In the genomic region with DNA sequence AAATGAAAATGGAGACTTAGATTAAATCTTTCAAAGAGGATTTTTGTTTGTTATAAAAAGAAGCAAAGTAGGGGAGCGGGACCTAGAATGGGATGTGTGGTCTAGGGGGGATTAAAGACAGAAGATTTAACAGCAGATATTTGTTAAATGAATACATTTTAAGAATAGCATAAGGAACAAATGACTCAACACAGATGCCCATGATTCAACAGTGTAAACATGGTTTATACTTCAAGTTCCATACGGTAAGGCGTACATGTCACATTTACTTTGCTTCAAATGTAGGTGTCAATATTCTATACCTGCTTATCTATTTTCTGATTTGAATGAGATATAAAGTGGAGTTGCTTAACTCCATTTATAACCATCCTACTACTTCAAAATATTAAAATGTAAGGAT, we compare ENCODE assay signal across 12 cellular contexts. TPM values are rescaled to one million over a fixed set of nuclear protein-coding genes. Genes with fewer than 3 reads are reported as not detected.
A peak's percentile ranks its signal among the peaks of the same experiment; 100 is the strongest.
DNase-seq lines count a peak whose midpoint lies in the region; ATAC-seq, FAIRE-seq and TF ChIP-seq lines count a peak whose summit lies in the region.
"Had no signal": no experiment of that assay in that cellular context is flagged by ENCODE, and none has a peak within 500 bp of the region (broad histone marks: within the 10 kb centered on the region; RNA-seq: fewer than 3 reads in every experiment).

No MANE protein-coding gene starts in this region.

- H3K9me3 Mint-ChIP-seq in astrocyte (ENCODE audit: unreplicated experiment), result no peaks in the 10 kb centered on the region
- peaks cover 3% of the 10 kb centered on the region for H3K9me3 Mint-ChIP-seq in mesothelial cell of epicardium

- H3K4me3 ChIP-seq in right cardiac atrium (ENCODE audit: low read length) (peak overlapping the region; percentile 83), astrocyte (ENCODE audit: insufficient read depth, low read depth, low read length) (peak overlapping the region; percentile 90)

- no peak overlapping the region for H2AFZ ChIP-seq in astrocyte (ENCODE audit: low read depth, low read length)

- peak overlapping the region; percentile 94 for H3K4me2 ChIP-seq in astrocyte (ENCODE audit: low read length)

- H3K27ac Mint-ChIP-seq in astrocyte (ENCODE audit: unreplicated experiment) (no peak overlapping the region), mesothelial cell of epicardium (no peak overlapping the region)

- H3K9me3 ChIP-seq in right cardiac atrium (ENCODE audit: control insufficient read depth, low read length) (no peaks in the 10 kb centered on the region), astrocyte (ENCODE audit: insufficient read depth, low read depth, low read length) (no peaks in the 10 kb centered on the region)
- H3K9me3 ChIP-seq: BE2C had no signal

- H3K9ac ChIP-seq in astrocyte (ENCODE audit: low read length), result peak overlapping the region; percentile 94

- H3K4me1 ChIP-seq in right cardiac atrium (ENCODE audit: control insufficient read depth, insufficient read depth, low read length) (no peaks in the 10 kb centered on the region), astrocyte (ENCODE audit: insufficient read depth, low read length) (peaks cover 23% of the 10 kb centered on the region)
- H3K4me1 ChIP-seq: BE2C had no signal

- no peak for ATAC-seq in right cardiac atrium
- no peak for ATAC-seq in HG03520 (IDR thresholded peaks at IDR 0.05; ENCODE audit: unreplicated experiment)

- intact Hi-C loops in right cardiac atrium (cut with DNase I), result no loop called here
- intact Hi-C loops in cardiac septum (cut with DNase I), result no loop called here

- peaks cover 7% of the 10 kb centered on the region for H3K36me3 Mint-ChIP-seq in astrocyte (ENCODE audit: low read depth, unreplicated experiment)
- peaks cover 15% of the 10 kb centered on the region for H3K36me3 Mint-ChIP-seq in mesothelial cell of epicardium

- H3K4me3 Mint-ChIP-seq in astrocyte (ENCODE audit: unreplicated experiment) (peak overlapping the region; percentile 29), mesothelial cell of epicardium (peak overlapping the region; percentile 34)

- 94% methylated on average over 3 of the region's 3 CpGs for WGBS in right cardiac atrium

- peaks cover 20% of the 10 kb centered on the region for H4K20me1 ChIP-seq in astrocyte (ENCODE audit: insufficient read depth, low read length)

- no peak overlapping the region for H3K27ac ChIP-seq in right cardiac atrium (ENCODE audit: low read length)
- H3K27ac ChIP-seq in astrocyte (ENCODE audit: low read depth, low read length), result peak overlapping the region; percentile 89

- no peaks in the 10 kb centered on the region for H3K36me3 ChIP-seq in astrocyte (ENCODE audit: insufficient read depth, low read length)
- H3K36me3 ChIP-seq: BE2C had no signal

- H3K27me3 ChIP-seq in right cardiac atrium (ENCODE audit: control insufficient read depth, insufficient read depth), result no peaks in the 10 kb centered on the region
- H3K27me3 ChIP-seq in astrocyte (ENCODE audit: insufficient read depth, low read length), result no peaks in the 10 kb centered on the region
- H3K27me3 ChIP-seq: BE2C had no signal

- DNase-seq in right cardiac atrium (no peak), cardiac septum (ENCODE audit: low spot score) (no peak), astrocyte (ENCODE audit: low read depth) (peak; percentile 23), mesothelial cell of epicardium (ENCODE audit: low spot score in 2 of 2, unreplicated experiment in 2 of 2) (no peak), DMS153 treated with DMSO at 0.1 percent for 48 hours (lab: John Stamatoyannopoulos, UW; ENCODE audit: unreplicated experiment) (no peak), NCI-H2227 (lab: John Stamatoyannopoulos, UW; ENCODE audit: unreplicated experiment) (no peak), NCI-H526 (lab: John Stamatoyannopoulos, UW) (no peak)
- DNase-seq: activated CD4-positive, CD25-positive, alpha-beta regulatory T cell; BE2C; mesendoderm; NCI-H2107 had no signal

- FAIRE-seq in astrocyte (lab: Jason Lieb, UNC), result peak; percentile 13

- H3K4me1 Mint-ChIP-seq in astrocyte (ENCODE audit: low read depth, unreplicated experiment) (peaks cover 18% of the 10 kb centered on the region), mesothelial cell of epicardium (peaks cover 15% of the 10 kb centered on the region)

- no peaks in the 10 kb centered on the region for H3K27me3 Mint-ChIP-seq in astrocyte (ENCODE audit: low read depth, unreplicated experiment)
- no peaks in the 10 kb centered on the region for H3K27me3 Mint-ChIP-seq in mesothelial cell of epicardium (ENCODE audit: low read depth)

- TF ChIP-seq CTCF in astrocyte (IDR thresholded peaks at IDR 0.05; ENCODE audit: insufficient read depth, low read depth, low read length) (no peak), mesothelial cell of epicardium (IDR thresholded peaks at IDR 0.05; ENCODE audit: unreplicated experiment) (no peak)

- peaks cover 63% of the 10 kb centered on the region for H3K79me2 ChIP-seq in astrocyte (ENCODE audit: insufficient read depth, low read length)

RNA-seq across cellular contexts. Expression of a gene that starts 1.5 kb away (rescaled TPM):
- total RNA-seq in right cardiac atrium (1 to 10 TPM; 3.2 to 4.3 (median 3.7) TPM), cardiac septum (2.0 TPM), astrocyte (6.7 and 6.8 TPM in 2 replicates), mesothelial cell of epicardium (1.6 to 2.1 TPM (median 1.6 TPM) in 3 replicates)
- polyA plus RNA-seq in right cardiac atrium, result 1.5 TPM

RNA-seq across cellular contexts. Expression of a gene that starts 25.1 kb away (rescaled TPM):
- total RNA-seq in right cardiac atrium (100 to 1,000 TPM in 1 of 4 donors, 10 to 100 TPM in 3; 74.0 to 111 (median 83.2) TPM), cardiac septum (79.1 TPM), astrocyte (163 and 173 TPM in 2 replicates), mesothelial cell of epicardium (73.3 to 76.7 TPM (median 76.0 TPM) in 3 replicates)
- polyA plus RNA-seq in right cardiac atrium, result 38.9 TPM

RNA-seq across cellular contexts. Expression of a gene that starts 56.2 kb away (rescaled TPM):
- total RNA-seq in right cardiac atrium (10 to 100 TPM; 19.3 to 29.5 (median 22.1) TPM), cardiac septum (56.1 TPM), astrocyte (20.6 and 22.9 TPM in 2 replicates), mesothelial cell of epicardium (15.2 to 15.9 TPM (median 15.5 TPM) in 3 replicates)
- 8.4 TPM for polyA plus RNA-seq in right cardiac atrium
